ENCODE assay signal across 16 cellular contexts in genomic region chr5:72267685-72268084, GRCh38. TPM values are rescaled to one million over a fixed set of nuclear protein-coding genes. Genes with fewer than 3 reads are reported as not detected.
DNase-seq lines count a peak whose midpoint lies in the region; ATAC-seq and TF ChIP-seq lines count a peak whose summit lies in the region.
"Had no signal": no experiment of that assay in that cellular context is flagged by ENCODE, and none has a peak within 500 bp of the region (broad histone marks: within the 10 kb centered on the region; RNA-seq: fewer than 3 reads in every experiment).

No MANE protein-coding gene starts in this region.

- H4K5ac ChIP-seq in IMR-90 (ENCODE audit: low read depth, low read length) = no peak overlapping the region

- H3K4ac ChIP-seq in IMR-90 (ENCODE audit: low read depth, low read length) = no peak overlapping the region

- H3K27me3 ChIP-seq in IMR-90 (ENCODE audit: control insufficient read depth, insufficient read depth, low read length) = no peaks in the 10 kb centered on the region
- H3K27me3 ChIP-seq: BE2C had no signal

- no peak overlapping the region for H2BK15ac ChIP-seq in IMR-90 (ENCODE audit: low read depth, low read length)

- in situ Hi-C loops in IMR-90 (cut with MboI; ENCODE audit: low sequenced_read_pairs) = no loop called here

- no peak overlapping the region for H2AK9ac ChIP-seq in IMR-90 (replicated peaks; ENCODE audit: low read depth, low read length, poor library complexity)

- H3K9me1 ChIP-seq in IMR-90 (ENCODE audit: insufficient read depth, low read length) = no peaks in the 10 kb centered on the region

- no peaks in the 10 kb centered on the region for H3K9me3 ChIP-seq in IMR-90 (ENCODE audit: control insufficient read depth, insufficient read depth, low read length)
- H3K9me3 ChIP-seq: BE2C, Caco-2, HAP-1 had no signal

- POLR2A ChIA-PET in IMR-90 (lab: Charles Lee; ENCODE audit: unreplicated experiment) (no interaction called here), WTC11 (lab: Charles Lee) (no interaction called here)

- no peak overlapping the region for H3K4me2 ChIP-seq in IMR-90 (ENCODE audit: low read depth, low read length)

- no peak for TF ChIP-seq CTCF in IMR-90 (conservative IDR thresholded peaks at IDR 0.05; ENCODE audit: low read depth, low read length)
- no peak for TF ChIP-seq CTCF in WTC11 (IDR thresholded peaks at IDR 0.05)
- TF ChIP-seq CTCF in fibroblast of the aortic adventitia (IDR thresholded peaks at IDR 0.05; ENCODE audit: insufficient read depth, low read length) = no peak

- TF ChIP-seq POLR2A in IMR-90 (IDR thresholded peaks at IDR 0.05; ENCODE audit: low read depth, low read length) = no peak

- intact Hi-C loops in IMR-90 (cut with micrococcal nuclease) = no loop called here

- peaks cover 3% of the 10 kb centered on the region; the same call in 1 of the 2 replicates for H4K20me1 ChIP-seq in IMR-90 (ENCODE audit: insufficient read depth, low read length)

- no peaks in the 10 kb centered on the region for H3K36me3 ChIP-seq in IMR-90 (ENCODE audit: control insufficient read depth, insufficient read depth, low read length)

- DNase-seq in IMR-90 = peak; percentile 42
- DNase-seq in WTC11 (ENCODE audit: low spot score) = no peak
- peak; percentile 62 for DNase-seq in fibroblast of the aortic adventitia (ENCODE audit: low read depth)
- no peak for DNase-seq in mucosa of gallbladder (ENCODE audit: low spot score)
- DNase-seq in activated naive CD8-positive, alpha-beta T cell treated with anti-CD3 and anti-CD28 coated beads for 36 hours = no peak
- no peak for DNase-seq in NCI-H2107 (lab: John Stamatoyannopoulos, UW)
- DNase-seq: ACHN; BE2C; C1 segment of cervical spinal cord; Caco-2; CD4-positive, CD25-positive, alpha-beta regulatory T cell; CD8-positive, alpha-beta memory T cell; GM23248 had no signal

- no peak overlapping the region for H3K23ac ChIP-seq in IMR-90 (ENCODE audit: low read depth, low read length)

- H3K56ac ChIP-seq in IMR-90 (ENCODE audit: extremely low read depth, insufficient read depth, low read length) = no peak overlapping the region

- no peaks in the 10 kb centered on the region for H3K27me3 Mint-ChIP-seq in WTC11 (ENCODE audit: low read depth)
- H3K27me3 Mint-ChIP-seq in activated naive CD8-positive, alpha-beta T cell treated with anti-CD3 and anti-CD28 coated beads for 36 hours = no peaks in the 10 kb centered on the region
- H3K27me3 Mint-ChIP-seq: CD4-positive, CD25-positive, alpha-beta regulatory T cell; CD8-positive, alpha-beta memory T cell had no signal

- no peak overlapping the region for H3K4me3 Mint-ChIP-seq in WTC11
- no peak overlapping the region for H3K4me3 Mint-ChIP-seq in activated naive CD8-positive, alpha-beta T cell treated with anti-CD3 and anti-CD28 coated beads for 36 hours
- H3K4me3 Mint-ChIP-seq: CD4-positive, CD25-positive, alpha-beta regulatory T cell; CD8-positive, alpha-beta memory T cell had no signal

- no peak overlapping the region for H3K4me3 ChIP-seq in IMR-90 (ENCODE audit: insufficient read depth, low read depth, low read length)
- H3K4me3 ChIP-seq in fibroblast of the aortic adventitia (ENCODE audit: low read depth, low read length) = no peak overlapping the region
- H3K4me3 ChIP-seq: GM23248, HAP-1 had no signal

- 0 out of 2 replicates have a peak, but pooled peaks cover 6% of the 10 kb centered on the region for H3K36me3 Mint-ChIP-seq in WTC11
- peaks cover 43% of the 10 kb centered on the region for H3K36me3 Mint-ChIP-seq in activated naive CD8-positive, alpha-beta T cell treated with anti-CD3 and anti-CD28 coated beads for 36 hours

- H2BK20ac ChIP-seq in IMR-90 (ENCODE audit: low read depth, low read length) = no peak overlapping the region

- CTCF ChIA-PET in IMR-90 (lab: Yijun Ruan, JAX) = interaction anchor here (1.5 to 1.8 kb wide), 2 partner anchors 10 to 13 kb away, joined by 4 to 8 read pairs; no protein-coding TSS in a partner anchor
- CTCF ChIA-PET in WTC11 (lab: Charles Lee) = no interaction called here

- no peak overlapping the region for H3K18ac ChIP-seq in IMR-90 (ENCODE audit: low read depth, low read length)

- H3K4me1 ChIP-seq in IMR-90 (ENCODE audit: control insufficient read depth, insufficient read depth, low read length) = 0 out of 2 replicates have a peak, but pooled peaks cover 2% of the 10 kb centered on the region
- H3K4me1 ChIP-seq: HAP-1 had no signal

- no peak overlapping the region for H2AFZ ChIP-seq in IMR-90 (replicated peaks; ENCODE audit: low read length, poor library complexity)
- H2AFZ ChIP-seq: GM23248 had no signal

- peaks cover 28 to 32% of the 10 kb centered on the region in 2 experiments for H3K79me1 ChIP-seq in IMR-90 (ENCODE audit: low read depth in 1 of 2, low read length in 2 of 2)

- H3K14ac ChIP-seq in IMR-90 (replicated peaks; ENCODE audit: low read depth, low read length) = no peak overlapping the region

- no peaks in the 10 kb centered on the region for H3K9me3 Mint-ChIP-seq in WTC11
- H3K9me3 Mint-ChIP-seq in activated naive CD8-positive, alpha-beta T cell treated with anti-CD3 and anti-CD28 coated beads for 36 hours = no peaks in the 10 kb centered on the region
- H3K9me3 Mint-ChIP-seq: CD8-positive, alpha-beta memory T cell had no signal

- H3K9ac ChIP-seq in IMR-90 (ENCODE audit: low read depth, low read length) = no peak overlapping the region
- H3K9ac ChIP-seq: GM23248 had no signal

- no peak overlapping the region for H2AK5ac ChIP-seq in IMR-90 (ENCODE audit: low read depth, low read length)

- no peak overlapping the region for H3K27ac ChIP-seq in IMR-90 (ENCODE audit: insufficient read depth, low read length)
- H3K27ac ChIP-seq: GM23248 had no signal

- 0 out of 2 replicates have a peak overlapping the region, but pooled peaks have one; percentile 44 for H3K27ac Mint-ChIP-seq in WTC11
- H3K27ac Mint-ChIP-seq in activated naive CD8-positive, alpha-beta T cell treated with anti-CD3 and anti-CD28 coated beads for 36 hours = no peak overlapping the region
- H3K27ac Mint-ChIP-seq: CD4-positive, CD25-positive, alpha-beta regulatory T cell; CD8-positive, alpha-beta memory T cell had no signal

- no peak for TF ChIP-seq RAD21 in IMR-90 (IDR thresholded peaks at IDR 0.05; ENCODE audit: low read length)

- no peak overlapping the region for H4K91ac ChIP-seq in IMR-90 (ENCODE audit: insufficient read depth, low read depth, low read length)

- H2BK5ac ChIP-seq in IMR-90 (ENCODE audit: low read depth, low read length, poor library complexity, severe bottlenecking) = no peak overlapping the region

- H3K4me1 Mint-ChIP-seq in WTC11 = 0 out of 2 replicates have a peak, but pooled peaks cover 2% of the 10 kb centered on the region
- peaks cover 22% of the 10 kb centered on the region for H3K4me1 Mint-ChIP-seq in activated naive CD8-positive, alpha-beta T cell treated with anti-CD3 and anti-CD28 coated beads for 36 hours

- no peak overlapping the region for H2BK120ac ChIP-seq in IMR-90 (ENCODE audit: low read depth, low read length)

- BruUV-seq in IMR-90 (replicated peaks; lab: Mats Ljungman, UMichigan) = no TSS peak

- H4K8ac ChIP-seq in IMR-90 (ENCODE audit: low read depth in 2 of 2, low read length in 2 of 2) = no peak overlapping the region

- no peak for ATAC-seq in IMR-90 (ENCODE audit: low read depth)
- no peak for ATAC-seq in WTC11
- no peak for ATAC-seq in GM18861 (IDR thresholded peaks at IDR 0.05; ENCODE audit: unreplicated experiment)
- ATAC-seq: HepG2 had no signal

- dilution Hi-C loops in IMR-90 (cut with HindIII; ENCODE audit: low sequenced_read_pairs, unreplicated experiment) = no loop called here

TF ChIP-seq in IMR-90, 13 proteins besides CTCF, POLR2A, EP300 and RAD21 (continues in another document):
- TF ChIP-seq NFE2L2 (IDR thresholded peaks at IDR 0.05; ENCODE audit: low read depth, low read length) = no peak
- no peak for TF ChIP-seq CEBPB (IDR thresholded peaks at IDR 0.05; ENCODE audit: low read depth, low read length)
- no peak for TF ChIP-seq SMC3 (IDR thresholded peaks at IDR 0.05; ENCODE audit: low read depth, low read length)
- TF ChIP-seq RFX5 (IDR thresholded peaks at IDR 0.05; ENCODE audit: low read depth, low read length) = no peak
- TF ChIP-seq FOS (IDR thresholded peaks at IDR 0.05; ENCODE audit: low read depth, low read length) = no peak
- TF ChIP-seq MAFK (IDR thresholded peaks at IDR 0.05; ENCODE audit: low read depth, low read length) = no peak
- no peak for TF ChIP-seq MAZ (IDR thresholded peaks at IDR 0.05; ENCODE audit: borderline replicate concordance, low read depth, low read length)

TF ChIP-seq in WTC11, 78 proteins besides CTCF, POLR2A, EP300 and RAD21:
- no peak for TF ChIP-seq NFYB (CRISPR knock-in tag; conservative IDR thresholded peaks at IDR 0.05; ENCODE audit: low read depth)
- TF ChIP-seq ZBTB21 (CRISPR knock-in tag; IDR thresholded peaks at IDR 0.05; ENCODE audit: borderline replicate concordance) = no peak
- TF ChIP-seq CREB1 (CRISPR knock-in tag; IDR thresholded peaks at IDR 0.05) = no peak
- no peak for TF ChIP-seq FOXP1 (CRISPR knock-in tag; IDR thresholded peaks at IDR 0.05; ENCODE audit: borderline replicate concordance)
- TF ChIP-seq ETV6 (CRISPR knock-in tag; IDR thresholded peaks at IDR 0.05) = no peak
- no peak for TF ChIP-seq ESRRA (CRISPR knock-in tag; IDR thresholded peaks at IDR 0.05; ENCODE audit: borderline replicate concordance)
- TF ChIP-seq TP53 (CRISPR knock-in tag; IDR thresholded peaks at IDR 0.05) = no peak
- TF ChIP-seq ZNF219 (CRISPR knock-in tag; IDR thresholded peaks at IDR 0.05; ENCODE audit: borderline replicate concordance) = no peak
- no peak for TF ChIP-seq MYBL2 (CRISPR knock-in tag; IDR thresholded peaks at IDR 0.05)
TF ChIP-seq in WTC11: peak in this region for 0.

RNA-seq across cellular contexts. Expression of gene MRPS27, which starts 52.4 kb away (rescaled TPM):
- total RNA-seq in IMR-90 (2012; rRNA removed) = 80.3 and 90.5 TPM in 2 replicates
- 38.7 and 46.9 TPM in 2 replicates for polyA plus RNA-seq in IMR-90 (2012; rRNA removed)
- 21.4 and 34.8 TPM in 2 replicates for polyA plus RNA-seq in IMR-90 (2012; cell fraction: cytosol; rRNA removed)
- polyA plus RNA-seq in IMR-90 (2012; cell fraction: nucleus; rRNA removed; ENCODE audit: low replicate concordance) = 20.3 and 37.8 TPM in 2 replicates
- total RNA-seq in WTC11 (2021) = 80.1 to 96.9 TPM (median 91.0 TPM) in 3 replicates
- total RNA-seq in fibroblast of the aortic adventitia (ENCODE audit: low replicate concordance) = 80.6 and 83.6 TPM in 2 replicates
- 35.3 TPM for total RNA-seq in mucosa of gallbladder
- total RNA-seq in activated naive CD8-positive, alpha-beta T cell treated with anti-CD3 and anti-CD28 coated beads for 36 hours = 100 to 1,000 TPM; 102 TPM

RNA-seq across cellular contexts. Expression of gene PTCD2, which starts 52.5 kb away (rescaled TPM):
- total RNA-seq in IMR-90 (2012; rRNA removed) (9.9 and 10.0 TPM in 2 replicates), WTC11 (2021) (13.0 to 14.3 TPM (median 13.8 TPM) in 3 replicates), fibroblast of the aortic adventitia (ENCODE audit: low replicate concordance) (13.1 and 13.6 TPM in 2 replicates), mucosa of gallbladder (7.7 TPM)
- polyA plus RNA-seq in IMR-90 (2012; rRNA removed) = 5.2 and 6.5 TPM in 2 replicates
- polyA plus RNA-seq in IMR-90 (2012; cell fraction: cytosol; rRNA removed) = 1.6 and 2.2 TPM in 2 replicates
- 3.1 and 8.4 TPM in 2 replicates for polyA plus RNA-seq in IMR-90 (2012; cell fraction: nucleus; rRNA removed; ENCODE audit: low replicate concordance)
- total RNA-seq in activated naive CD8-positive, alpha-beta T cell treated with anti-CD3 and anti-CD28 coated beads for 36 hours = 10 to 100 TPM; 14.4 to 14.9 TPM

Comparison
In these comparisons a context has a peak if more than half of its experiments do, and no peak if none do; other contexts are left out.
1. DNase-seq: peak in IMR-90 (single experiment) and fibroblast of the aortic adventitia (single experiment); none in WTC11 (single experiment), mucosa of gallbladder (single experiment), activated naive CD8-positive, alpha-beta T cell treated with anti-CD3 and anti-CD28 coated beads for 36 hours (single experiment) and NCI-H2107 (single experiment).